ENCODE assay signal across 1 cellular context in the genomic region with DNA sequence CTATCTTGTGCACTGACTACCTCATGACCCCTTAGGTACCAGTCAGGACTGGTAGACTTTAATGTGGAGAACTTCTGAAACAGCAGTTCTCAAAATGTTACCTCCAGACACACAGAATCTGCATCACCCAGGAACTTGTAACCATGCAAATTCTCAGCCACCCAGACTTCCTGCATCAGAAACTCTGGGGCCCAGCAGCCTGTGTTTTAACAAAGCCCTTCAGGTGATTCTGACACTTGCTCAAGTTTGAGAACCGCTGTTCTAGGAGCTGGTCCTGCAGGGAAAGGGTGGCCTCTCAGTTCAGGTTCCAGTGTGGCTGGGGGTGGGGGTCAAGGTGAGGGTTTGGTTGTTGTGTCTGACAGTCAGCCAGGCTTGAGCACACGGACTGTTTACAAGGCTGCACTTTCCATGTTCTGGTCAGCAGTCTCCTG.
A peak's percentile ranks its signal among the peaks of the same experiment; 100 is the strongest.
TF ChIP-seq lines count a peak whose summit lies in the region.

No MANE protein-coding gene starts in this region.

TF ChIP-seq in GM12878, 131 proteins besides CTCF, POLR2A, EP300 and RAD21 (continues in another document):
- no peak for TF ChIP-seq NR2C1 (IDR thresholded peaks at IDR 0.05)
- TF ChIP-seq, protein P1, sequence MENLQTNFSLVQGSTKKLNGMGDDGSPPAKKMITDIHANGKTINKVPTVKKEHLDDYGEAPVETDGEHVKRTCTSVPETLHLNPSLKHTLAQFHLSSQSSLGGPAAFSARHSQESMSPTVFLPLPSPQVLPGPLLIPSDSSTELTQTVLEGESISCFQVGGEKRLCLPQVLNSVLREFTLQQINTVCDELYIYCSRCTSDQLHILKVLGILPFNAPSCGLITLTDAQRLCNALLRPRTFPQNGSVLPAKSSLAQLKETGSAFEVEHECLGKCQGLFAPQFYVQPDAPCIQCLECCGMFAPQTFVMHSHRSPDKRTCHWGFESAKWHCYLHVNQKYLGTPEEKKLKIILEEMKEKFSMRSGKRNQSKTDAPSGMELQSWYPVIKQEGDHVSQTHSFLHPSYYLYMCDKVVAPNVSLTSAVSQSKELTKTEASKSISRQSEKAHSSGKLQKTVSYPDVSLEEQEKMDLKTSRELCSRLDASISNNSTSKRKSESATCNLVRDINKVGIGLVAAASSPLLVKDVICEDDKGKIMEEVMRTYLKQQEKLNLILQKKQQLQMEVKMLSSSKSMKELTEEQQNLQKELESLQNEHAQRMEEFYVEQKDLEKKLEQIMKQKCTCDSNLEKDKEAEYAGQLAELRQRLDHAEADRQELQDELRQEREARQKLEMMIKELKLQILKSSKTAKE (IDR thresholded peaks at IDR 0.05; ENCODE audit: low read depth, poor library complexity, severe bottlenecking): peak; percentile 75
- TF ChIP-seq CHD4 (IDR thresholded peaks at IDR 0.05): no peak
- TF ChIP-seq CEBPB (IDR thresholded peaks at IDR 0.05; ENCODE audit: borderline replicate concordance in 1 of 2, low read depth in 2 of 2, low read length in 2 of 2): no peak
- TF ChIP-seq EED (IDR thresholded peaks at IDR 0.05; ENCODE audit: low read depth): no peak
- TF ChIP-seq MYC (IDR thresholded peaks at IDR 0.05; ENCODE audit: insufficient read depth, insufficient read length, insufficient replicate concordance, low read length, severe bottlenecking): no peak
- TF ChIP-seq, protein P2, sequence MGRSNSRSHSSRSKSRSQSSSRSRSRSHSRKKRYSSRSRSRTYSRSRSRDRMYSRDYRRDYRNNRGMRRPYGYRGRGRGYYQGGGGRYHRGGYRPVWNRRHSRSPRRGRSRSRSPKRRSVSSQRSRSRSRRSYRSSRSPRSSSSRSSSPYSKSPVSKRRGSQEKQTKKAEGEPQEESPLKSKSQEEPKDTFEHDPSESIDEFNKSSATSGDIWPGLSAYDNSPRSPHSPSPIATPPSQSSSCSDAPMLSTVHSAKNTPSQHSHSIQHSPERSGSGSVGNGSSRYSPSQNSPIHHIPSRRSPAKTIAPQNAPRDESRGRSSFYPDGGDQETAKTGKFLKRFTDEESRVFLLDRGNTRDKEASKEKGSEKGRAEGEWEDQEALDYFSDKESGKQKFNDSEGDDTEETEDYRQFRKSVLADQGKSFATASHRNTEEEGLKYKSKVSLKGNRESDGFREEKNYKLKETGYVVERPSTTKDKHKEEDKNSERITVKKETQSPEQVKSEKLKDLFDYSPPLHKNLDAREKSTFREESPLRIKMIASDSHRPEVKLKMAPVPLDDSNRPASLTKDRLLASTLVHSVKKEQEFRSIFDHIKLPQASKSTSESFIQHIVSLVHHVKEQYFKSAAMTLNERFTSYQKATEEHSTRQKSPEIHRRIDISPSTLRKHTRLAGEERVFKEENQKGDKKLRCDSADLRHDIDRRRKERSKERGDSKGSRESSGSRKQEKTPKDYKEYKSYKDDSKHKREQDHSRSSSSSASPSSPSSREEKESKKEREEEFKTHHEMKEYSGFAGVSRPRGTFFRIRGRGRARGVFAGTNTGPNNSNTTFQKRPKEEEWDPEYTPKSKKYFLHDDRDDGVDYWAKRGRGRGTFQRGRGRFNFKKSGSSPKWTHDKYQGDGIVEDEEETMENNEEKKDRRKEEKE (IDR thresholded peaks at IDR 0.05): no peak
- 0 out of 2 replicates have a peak, but pooled peaks have one; percentile 41 for TF ChIP-seq GABPA (IDR thresholded peaks at IDR 0.05; ENCODE audit: low read depth)
- peak; percentile 42; the same call in 1 of the 2 replicates for TF ChIP-seq CREM (IDR thresholded peaks at IDR 0.05; ENCODE audit: low read depth)
- TF ChIP-seq SREBF1 (IDR thresholded peaks at IDR 0.05; ENCODE audit: low read length): no peak
- TF ChIP-seq MXI1 (IDR thresholded peaks at IDR 0.05; ENCODE audit: low read depth, low read length): 0 out of 2 replicates have a peak, but pooled peaks have one; percentile 13
- no peak for TF ChIP-seq ZNF217 (IDR thresholded peaks at IDR 0.05)
- no peak for TF ChIP-seq ESRRA (IDR thresholded peaks at IDR 0.05; ENCODE audit: low read length)
- TF ChIP-seq CREB1 (IDR thresholded peaks at IDR 0.05; ENCODE audit: low read depth): peak; percentile 41; the same call in 1 of the 2 replicates
- TF ChIP-seq, protein P3, sequence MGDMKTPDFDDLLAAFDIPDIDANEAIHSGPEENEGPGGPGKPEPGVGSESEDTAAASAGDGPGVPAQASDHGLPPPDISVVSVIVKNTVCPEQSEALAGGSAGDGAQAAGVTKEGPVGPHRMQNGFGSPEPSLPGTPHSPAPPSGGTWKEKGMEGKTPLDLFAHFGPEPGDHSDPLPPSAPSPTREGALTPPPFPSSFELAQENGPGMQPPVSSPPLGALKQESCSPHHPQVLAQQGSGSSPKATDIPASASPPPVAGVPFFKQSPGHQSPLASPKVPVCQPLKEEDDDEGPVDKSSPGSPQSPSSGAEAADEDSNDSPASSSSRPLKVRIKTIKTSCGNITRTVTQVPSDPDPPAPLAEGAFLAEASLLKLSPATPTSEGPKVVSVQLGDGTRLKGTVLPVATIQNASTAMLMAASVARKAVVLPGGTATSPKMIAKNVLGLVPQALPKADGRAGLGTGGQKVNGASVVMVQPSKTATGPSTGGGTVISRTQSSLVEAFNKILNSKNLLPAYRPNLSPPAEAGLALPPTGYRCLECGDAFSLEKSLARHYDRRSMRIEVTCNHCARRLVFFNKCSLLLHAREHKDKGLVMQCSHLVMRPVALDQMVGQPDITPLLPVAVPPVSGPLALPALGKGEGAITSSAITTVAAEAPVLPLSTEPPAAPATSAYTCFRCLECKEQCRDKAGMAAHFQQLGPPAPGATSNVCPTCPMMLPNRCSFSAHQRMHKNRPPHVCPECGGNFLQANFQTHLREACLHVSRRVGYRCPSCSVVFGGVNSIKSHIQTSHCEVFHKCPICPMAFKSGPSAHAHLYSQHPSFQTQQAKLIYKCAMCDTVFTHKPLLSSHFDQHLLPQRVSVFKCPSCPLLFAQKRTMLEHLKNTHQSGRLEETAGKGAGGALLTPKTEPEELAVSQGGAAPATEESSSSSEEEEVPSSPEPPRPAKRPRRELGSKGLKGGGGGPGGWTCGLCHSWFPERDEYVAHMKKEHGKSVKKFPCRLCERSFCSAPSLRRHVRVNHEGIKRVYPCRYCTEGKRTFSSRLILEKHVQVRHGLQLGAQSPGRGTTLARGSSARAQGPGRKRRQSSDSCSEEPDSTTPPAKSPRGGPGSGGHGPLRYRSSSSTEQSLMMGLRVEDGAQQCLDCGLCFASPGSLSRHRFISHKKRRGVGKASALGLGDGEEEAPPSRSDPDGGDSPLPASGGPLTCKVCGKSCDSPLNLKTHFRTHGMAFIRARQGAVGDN (IDR thresholded peaks at IDR 0.05): no peak
- TF ChIP-seq TBL1XR1 (IDR thresholded peaks at IDR 0.05; ENCODE audit: low read depth, low read length): no peak
- no peak for TF ChIP-seq JUND (IDR thresholded peaks at IDR 0.05; ENCODE audit: low read depth, low read length)
- TF ChIP-seq, protein P4, sequence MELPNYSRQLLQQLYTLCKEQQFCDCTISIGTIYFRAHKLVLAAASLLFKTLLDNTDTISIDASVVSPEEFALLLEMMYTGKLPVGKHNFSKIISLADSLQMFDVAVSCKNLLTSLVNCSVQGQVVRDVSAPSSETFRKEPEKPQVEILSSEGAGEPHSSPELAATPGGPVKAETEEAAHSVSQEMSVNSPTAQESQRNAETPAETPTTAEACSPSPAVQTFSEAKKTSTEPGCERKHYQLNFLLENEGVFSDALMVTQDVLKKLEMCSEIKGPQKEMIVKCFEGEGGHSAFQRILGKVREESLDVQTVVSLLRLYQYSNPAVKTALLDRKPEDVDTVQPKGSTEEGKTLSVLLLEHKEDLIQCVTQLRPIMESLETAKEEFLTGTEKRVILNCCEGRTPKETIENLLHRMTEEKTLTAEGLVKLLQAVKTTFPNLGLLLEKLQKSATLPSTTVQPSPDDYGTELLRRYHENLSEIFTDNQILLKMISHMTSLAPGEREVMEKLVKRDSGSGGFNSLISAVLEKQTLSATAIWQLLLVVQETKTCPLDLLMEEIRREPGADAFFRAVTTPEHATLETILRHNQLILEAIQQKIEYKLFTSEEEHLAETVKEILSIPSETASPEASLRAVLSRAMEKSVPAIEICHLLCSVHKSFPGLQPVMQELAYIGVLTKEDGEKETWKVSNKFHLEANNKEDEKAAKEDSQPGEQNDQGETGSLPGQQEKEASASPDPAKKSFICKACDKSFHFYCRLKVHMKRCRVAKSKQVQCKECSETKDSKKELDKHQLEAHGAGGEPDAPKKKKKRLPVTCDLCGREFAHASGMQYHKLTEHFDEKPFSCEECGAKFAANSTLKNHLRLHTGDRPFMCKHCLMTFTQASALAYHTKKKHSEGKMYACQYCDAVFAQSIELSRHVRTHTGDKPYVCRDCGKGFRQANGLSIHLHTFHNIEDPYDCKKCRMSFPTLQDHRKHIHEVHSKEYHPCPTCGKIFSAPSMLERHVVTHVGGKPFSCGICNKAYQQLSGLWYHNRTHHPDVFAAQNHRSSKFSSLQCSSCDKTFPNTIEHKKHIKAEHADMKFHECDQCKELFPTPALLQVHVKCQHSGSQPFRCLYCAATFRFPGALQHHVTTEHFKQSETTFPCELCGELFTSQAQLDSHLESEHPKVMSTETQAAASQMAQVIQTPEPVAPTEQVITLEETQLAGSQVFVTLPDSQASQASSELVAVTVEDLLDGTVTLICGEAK (IDR thresholded peaks at IDR 0.05; ENCODE audit: borderline replicate concordance): peak; percentile 69; the same call in 1 of the 2 replicates
- TF ChIP-seq HCFC1 (IDR thresholded peaks at IDR 0.05; ENCODE audit: low read length): no peak
- TF ChIP-seq RUNX3 (IDR thresholded peaks at IDR 0.05; ENCODE audit: low read length): no peak
- TF ChIP-seq IRF4 (IDR thresholded peaks at IDR 0.05; ENCODE audit: low read depth, low read length): no peak
- TF ChIP-seq, protein P5, sequence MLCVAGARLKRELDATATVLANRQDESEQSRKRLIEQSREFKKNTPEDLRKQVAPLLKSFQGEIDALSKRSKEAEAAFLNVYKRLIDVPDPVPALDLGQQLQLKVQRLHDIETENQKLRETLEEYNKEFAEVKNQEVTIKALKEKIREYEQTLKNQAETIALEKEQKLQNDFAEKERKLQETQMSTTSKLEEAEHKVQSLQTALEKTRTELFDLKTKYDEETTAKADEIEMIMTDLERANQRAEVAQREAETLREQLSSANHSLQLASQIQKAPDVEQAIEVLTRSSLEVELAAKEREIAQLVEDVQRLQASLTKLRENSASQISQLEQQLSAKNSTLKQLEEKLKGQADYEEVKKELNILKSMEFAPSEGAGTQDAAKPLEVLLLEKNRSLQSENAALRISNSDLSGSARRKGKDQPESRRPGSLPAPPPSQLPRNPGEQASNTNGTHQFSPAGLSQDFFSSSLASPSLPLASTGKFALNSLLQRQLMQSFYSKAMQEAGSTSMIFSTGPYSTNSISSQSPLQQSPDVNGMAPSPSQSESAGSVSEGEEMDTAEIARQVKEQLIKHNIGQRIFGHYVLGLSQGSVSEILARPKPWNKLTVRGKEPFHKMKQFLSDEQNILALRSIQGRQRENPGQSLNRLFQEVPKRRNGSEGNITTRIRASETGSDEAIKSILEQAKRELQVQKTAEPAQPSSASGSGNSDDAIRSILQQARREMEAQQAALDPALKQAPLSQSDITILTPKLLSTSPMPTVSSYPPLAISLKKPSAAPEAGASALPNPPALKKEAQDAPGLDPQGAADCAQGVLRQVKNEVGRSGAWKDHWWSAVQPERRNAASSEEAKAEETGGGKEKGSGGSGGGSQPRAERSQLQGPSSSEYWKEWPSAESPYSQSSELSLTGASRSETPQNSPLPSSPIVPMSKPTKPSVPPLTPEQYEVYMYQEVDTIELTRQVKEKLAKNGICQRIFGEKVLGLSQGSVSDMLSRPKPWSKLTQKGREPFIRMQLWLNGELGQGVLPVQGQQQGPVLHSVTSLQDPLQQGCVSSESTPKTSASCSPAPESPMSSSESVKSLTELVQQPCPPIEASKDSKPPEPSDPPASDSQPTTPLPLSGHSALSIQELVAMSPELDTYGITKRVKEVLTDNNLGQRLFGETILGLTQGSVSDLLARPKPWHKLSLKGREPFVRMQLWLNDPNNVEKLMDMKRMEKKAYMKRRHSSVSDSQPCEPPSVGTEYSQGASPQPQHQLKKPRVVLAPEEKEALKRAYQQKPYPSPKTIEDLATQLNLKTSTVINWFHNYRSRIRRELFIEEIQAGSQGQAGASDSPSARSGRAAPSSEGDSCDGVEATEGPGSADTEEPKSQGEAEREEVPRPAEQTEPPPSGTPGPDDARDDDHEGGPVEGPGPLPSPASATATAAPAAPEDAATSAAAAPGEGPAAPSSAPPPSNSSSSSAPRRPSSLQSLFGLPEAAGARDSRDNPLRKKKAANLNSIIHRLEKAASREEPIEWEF (IDR thresholded peaks at IDR 0.05; ENCODE audit: insufficient replicate concordance, low read depth, low read length): no peak
- TF ChIP-seq, protein P6, sequence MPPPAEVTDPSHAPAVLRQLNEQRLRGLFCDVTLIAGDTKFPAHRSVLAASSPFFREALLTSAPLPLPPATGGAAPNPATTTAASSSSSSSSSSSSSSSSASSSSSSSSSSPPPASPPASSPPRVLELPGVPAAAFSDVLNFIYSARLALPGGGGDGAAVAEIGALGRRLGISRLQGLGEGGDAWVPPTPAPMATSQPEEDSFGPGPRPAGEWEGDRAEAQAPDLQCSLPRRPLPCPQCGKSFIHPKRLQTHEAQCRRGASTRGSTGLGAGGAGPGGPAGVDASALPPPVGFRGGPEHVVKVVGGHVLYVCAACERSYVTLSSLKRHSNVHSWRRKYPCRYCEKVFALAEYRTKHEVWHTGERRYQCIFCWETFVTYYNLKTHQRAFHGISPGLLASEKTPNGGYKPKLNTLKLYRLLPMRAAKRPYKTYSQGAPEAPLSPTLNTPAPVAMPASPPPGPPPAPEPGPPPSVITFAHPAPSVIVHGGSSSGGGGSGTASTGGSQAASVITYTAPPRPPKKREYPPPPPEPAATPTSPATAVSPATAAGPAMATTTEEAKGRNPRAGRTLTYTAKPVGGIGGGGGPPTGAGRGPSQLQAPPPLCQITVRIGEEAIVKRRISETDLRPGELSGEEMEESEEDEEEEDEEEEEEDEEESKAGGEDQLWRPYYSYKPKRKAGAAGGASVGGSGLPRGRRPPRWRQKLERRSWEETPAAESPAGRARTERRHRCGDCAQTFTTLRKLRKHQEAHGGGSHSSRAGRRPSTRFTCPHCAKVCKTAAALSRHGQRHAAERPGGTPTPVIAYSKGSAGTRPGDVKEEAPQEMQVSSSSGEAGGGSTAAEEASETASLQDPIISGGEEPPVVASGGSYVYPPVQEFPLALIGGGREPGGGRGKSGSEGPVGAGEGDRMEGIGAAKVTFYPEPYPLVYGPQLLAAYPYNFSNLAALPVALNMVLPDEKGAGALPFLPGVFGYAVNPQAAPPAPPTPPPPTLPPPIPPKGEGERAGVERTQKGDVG (CRISPR knock-in tag; IDR thresholded peaks at IDR 0.05): no peak
- no peak for TF ChIP-seq RCOR1 (conservative IDR thresholded peaks at IDR 0.05; ENCODE audit: low read depth, low read length)
- TF ChIP-seq, protein P7, sequence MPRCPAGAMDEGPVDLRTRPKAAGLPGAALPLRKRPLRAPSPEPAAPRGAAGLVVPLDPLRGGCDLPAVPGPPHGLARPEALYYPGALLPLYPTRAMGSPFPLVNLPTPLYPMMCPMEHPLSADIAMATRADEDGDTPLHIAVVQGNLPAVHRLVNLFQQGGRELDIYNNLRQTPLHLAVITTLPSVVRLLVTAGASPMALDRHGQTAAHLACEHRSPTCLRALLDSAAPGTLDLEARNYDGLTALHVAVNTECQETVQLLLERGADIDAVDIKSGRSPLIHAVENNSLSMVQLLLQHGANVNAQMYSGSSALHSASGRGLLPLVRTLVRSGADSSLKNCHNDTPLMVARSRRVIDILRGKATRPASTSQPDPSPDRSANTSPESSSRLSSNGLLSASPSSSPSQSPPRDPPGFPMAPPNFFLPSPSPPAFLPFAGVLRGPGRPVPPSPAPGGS (IDR thresholded peaks at IDR 0.05; ENCODE audit: borderline replicate concordance, insufficient read depth, low read depth, low read length, poor library complexity, severe bottlenecking): no peak
